8 cellular contexts compared by ENCODE assay signal in genomic region chr20:63553933-63554290, GRCh38. TPM values are rescaled to one million over a fixed set of nuclear protein-coding genes. Genes with fewer than 3 reads are reported as not detected.
A peak's percentile ranks its signal among the peaks of the same experiment; 100 is the strongest.
DNase-seq lines count a peak whose midpoint lies in the region; ATAC-seq and TF ChIP-seq lines count a peak whose summit lies in the region.

TSS of gene FNDC11 (plus strand) at chr20:63554159. CDS start at chr20:63555664, 1,505 bp downstream.

- peak within 1 kb of the TSS; percentile 75 for H3K4me3 Mint-ChIP-seq in neural crest cell

- H3K4me1 Mint-ChIP-seq in neural crest cell, result peaks cover 10% of the 10 kb centered on the region

- no peak within 1 kb of the TSS for H3K27ac Mint-ChIP-seq in neural crest cell (ENCODE audit: unreplicated experiment)

- TF ChIP-seq CTCF in WI38 (IDR thresholded peaks at IDR 0.05; ENCODE audit: low read depth, low read length) (no peak), epithelial cell of esophagus (IDR thresholded peaks at IDR 0.05; ENCODE audit: insufficient read depth, low read depth, low read length, missing control alignments) (no peak), neural crest cell (conservative IDR thresholded peaks at IDR 0.05) (no peak)

- H3K27me3 Mint-ChIP-seq in neural crest cell (ENCODE audit: low read depth), result peaks cover 4% of the 10 kb centered on the region

- H3K9me3 Mint-ChIP-seq in neural crest cell, result no peaks in the 10 kb centered on the region

- peak within 1 kb of the TSS; percentile 66 for H3K4me3 ChIP-seq in WI38 (ENCODE audit: low read depth, low read length)
- H3K4me3 ChIP-seq in epithelial cell of esophagus (ENCODE audit: low read length), result peak within 1 kb of the TSS; percentile 44

- ATAC-seq in GM18505 (IDR thresholded peaks at IDR 0.05; ENCODE audit: unreplicated experiment), result peak; percentile 26
- ATAC-seq in HG03159 (IDR thresholded peaks at IDR 0.05; ENCODE audit: unreplicated experiment), result peak; percentile 15

- no peak for TF ChIP-seq POLR2A in GM18505 (IDR thresholded peaks at IDR 0.05; ENCODE audit: borderline replicate concordance, extremely low read depth, insufficient read depth, insufficient read length)

- no peaks in the 10 kb centered on the region for H3K36me3 Mint-ChIP-seq in neural crest cell (ENCODE audit: low read depth)

- DNase-seq in epithelial cell of esophagus (ENCODE audit: low read depth), result peak; percentile 20
- DNase-seq in neural crest cell (ENCODE audit: low read depth, low spot score), result peak; percentile 55
- no peak for DNase-seq in MV-4-11 (lab: John Stamatoyannopoulos, UW)
- DNase-seq in 8988T, result no peak
- DNase-seq in SK-N-DZ (ENCODE audit: low spot score), result no peak

RNA-seq across cellular contexts. Expression of gene FNDC11, which starts in this region (rescaled TPM):
- 1.5 and 1.9 TPM in 2 replicates for total RNA-seq in neural crest cell
- polyA plus RNA-seq in SK-N-DZ (2014; cell fraction: cytosol; rRNA removed), result 0.09 and 0.43 TPM in 2 replicates
- polyA plus RNA-seq in SK-N-DZ (2014; cell fraction: nucleus; rRNA removed), result 0.76 and 0.86 TPM in 2 replicates

Comparison
In these comparisons a context has a peak if more than half of its experiments do, and no peak if none do; other contexts are left out.
1. DNase-seq: peak in epithelial cell of esophagus (single experiment) and neural crest cell (single experiment); none in MV-4-11 (single experiment), 8988T (single experiment) and SK-N-DZ (single experiment).